17 cellular contexts compared by ENCODE assay signal in the genomic region with DNA sequence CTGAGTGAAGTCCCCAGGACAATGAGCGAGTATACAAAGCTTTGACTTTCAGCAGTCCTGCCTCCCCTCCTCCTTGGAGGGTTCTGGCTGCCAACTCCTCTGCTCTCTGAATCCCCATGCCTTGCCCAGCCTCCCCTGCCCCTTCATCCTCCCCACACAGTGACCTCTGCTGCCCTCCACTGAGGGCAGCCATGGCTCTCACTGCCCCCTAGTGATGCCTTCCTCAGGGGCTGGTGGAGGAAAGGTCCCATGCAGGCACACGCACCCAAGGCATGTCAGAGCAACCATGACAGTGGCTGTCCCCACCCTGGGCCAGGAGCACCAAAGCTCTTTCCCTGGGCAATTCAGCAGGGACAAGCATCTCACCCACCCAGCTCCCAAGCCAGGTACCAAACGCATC. TPM values are rescaled to one million over a fixed set of nuclear protein-coding genes. Genes with fewer than 3 reads are reported as not detected.
"Had no signal": no experiment of that assay in that cellular context is flagged by ENCODE, and none has a peak within 500 bp of the region (broad histone marks: within the 10 kb centered on the region; RNA-seq: fewer than 3 reads in every experiment).

No MANE protein-coding gene starts in this region.

- H3K4me3 Mint-ChIP-seq: activated CD4-positive, alpha-beta T cell treated with anti-CD3 and anti-CD28 coated beads for 36 hours; activated CD8-positive, alpha-beta T cell treated with anti-CD3 and anti-CD28 coated beads, Interleukin-2, amount 10 ng/mL, durations not matched to agents 7 days and 5 days; central memory CD8-positive, alpha-beta T cell; effector memory CD8-positive, alpha-beta T cell; naive B cell had no signal

- H3K9me3 ChIP-seq: body of pancreas, lower lobe of right lung, prostate gland, right lobe of liver, spleen had no signal

- DNase-seq: activated CD4-positive, alpha-beta T cell treated with anti-CD3 and anti-CD28 coated beads for 36 hours; activated CD8-positive, alpha-beta T cell treated with anti-CD3 and anti-CD28 coated beads, Interleukin-2, amount 10 ng/mL, durations not matched to agents 7 days and 5 days; amniotic stem cell; body of pancreas; effector memory CD8-positive, alpha-beta T cell; erythroblast; hippocampal formation; lower lobe of right lung; naive B cell; right lobe of liver; stimulated activated CD4-positive, alpha-beta T cell treated with anti-CD3 and anti-CD28 coated beads, Interleukin-2, amount 100 ng/mL, for 24 hours; stimulated activated naive CD4-positive, alpha-beta T cell; trophoblast cell had no signal

- H3K4me1 ChIP-seq: body of pancreas, lower lobe of right lung, prostate gland, right lobe of liver, spleen had no signal

- H3K36me3 Mint-ChIP-seq: activated naive CD4-positive, alpha-beta T cell treated with anti-CD3 and anti-CD28 coated beads, Interleukin-2, amount 50 U/mL, for 72 hours; naive B cell had no signal

- ATAC-seq: activated CD4-positive, alpha-beta T cell treated with anti-CD3 and anti-CD28 coated beads for 36 hours; activated CD8-positive, alpha-beta T cell treated with anti-CD3 and anti-CD28 coated beads, Interleukin-2, amount 10 ng/mL, durations not matched to agents 7 days and 5 days; activated naive CD4-positive, alpha-beta T cell treated with anti-CD3 and anti-CD28 coated beads, Interleukin-2, amount 50 U/mL, for 72 hours; body of pancreas; effector memory CD8-positive, alpha-beta T cell; lower lobe of right lung had no signal

- H3K27ac ChIP-seq: body of pancreas, lower lobe of right lung, prostate gland, right lobe of liver, spleen had no signal

- H3K27ac Mint-ChIP-seq: activated CD4-positive, alpha-beta T cell treated with anti-CD3 and anti-CD28 coated beads for 36 hours; activated CD8-positive, alpha-beta T cell treated with anti-CD3 and anti-CD28 coated beads, Interleukin-2, amount 10 ng/mL, durations not matched to agents 7 days and 5 days; effector memory CD8-positive, alpha-beta T cell had no signal

- H3K4me1 Mint-ChIP-seq: activated CD4-positive, alpha-beta T cell treated with anti-CD3 and anti-CD28 coated beads for 36 hours; central memory CD8-positive, alpha-beta T cell; naive B cell had no signal

- H3K4me3 ChIP-seq: body of pancreas, lower lobe of right lung, prostate gland, right lobe of liver, spleen had no signal

- H3K9me3 Mint-ChIP-seq: activated naive CD4-positive, alpha-beta T cell treated with anti-CD3 and anti-CD28 coated beads, Interleukin-2, amount 50 U/mL, for 72 hours; central memory CD8-positive, alpha-beta T cell; effector memory CD8-positive, alpha-beta T cell had no signal

- H3K27me3 ChIP-seq: body of pancreas, right lobe of liver had no signal

- H3K36me3 ChIP-seq: lower lobe of right lung, prostate gland, right lobe of liver, spleen had no signal

RNA-seq across cellular contexts. Expression of a gene that starts 40.9 kb away (rescaled TPM):
- total RNA-seq: activated CD4-positive, alpha-beta T cell treated with anti-CD3 and anti-CD28 coated beads for 36 hours; activated CD8-positive, alpha-beta T cell treated with anti-CD3 and anti-CD28 coated beads, Interleukin-2, amount 10 ng/mL, durations not matched to agents 7 days and 5 days; body of pancreas; right lobe of liver had no signal
- polyA plus RNA-seq: spleen had no signal
